22 cellular contexts compared by ENCODE assay signal in the genomic region with DNA sequence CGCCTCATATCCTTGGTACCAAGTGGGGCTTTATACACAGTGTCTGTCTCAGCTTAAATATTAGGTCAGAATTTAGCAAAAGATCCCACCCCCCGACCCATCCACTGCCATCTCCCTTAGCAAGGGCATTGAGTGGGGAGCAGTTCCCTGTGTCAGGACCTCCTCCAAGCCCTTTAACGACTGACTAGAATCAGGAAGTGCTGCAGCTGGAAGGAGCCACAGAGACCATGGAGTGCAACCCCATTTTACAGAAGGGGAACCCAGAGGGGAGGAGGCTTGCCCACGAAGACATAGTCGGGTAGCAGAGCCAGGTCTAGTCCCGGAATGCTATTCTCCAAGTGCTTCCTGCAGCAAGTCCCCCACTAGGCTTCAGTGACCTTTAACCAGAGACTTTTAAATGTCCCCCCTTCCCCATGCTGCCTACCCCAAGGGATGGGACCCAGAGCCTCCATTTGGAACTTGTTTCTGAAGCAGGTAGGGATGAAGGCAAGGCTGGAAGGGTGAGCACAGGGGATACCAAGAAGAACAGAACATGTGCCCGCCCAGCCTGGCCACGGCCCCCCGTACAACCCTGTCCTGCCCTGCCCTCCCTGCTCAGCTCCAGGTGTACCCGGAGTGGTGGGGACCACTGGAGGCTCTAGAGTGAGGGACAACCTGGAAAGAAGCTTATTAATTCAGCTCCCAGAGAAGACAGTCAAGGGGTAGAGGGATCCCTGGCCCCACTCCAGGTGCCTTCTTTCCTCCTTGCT. TPM values are rescaled to one million over a fixed set of nuclear protein-coding genes. Genes with fewer than 3 reads are reported as not detected.
"Had no signal": no experiment of that assay in that cellular context is flagged by ENCODE, and none has a peak within 500 bp of the region (broad histone marks: within the 10 kb centered on the region; RNA-seq: fewer than 3 reads in every experiment).

No MANE protein-coding gene starts in this region.

- H3K79me2 ChIP-seq: hepatocyte had no signal

- H3K36me3 Mint-ChIP-seq: naive thymus-derived CD4-positive, alpha-beta T cell had no signal

- H3K4me3 ChIP-seq: esophagus squamous epithelium, gastroesophageal sphincter, hepatocyte, stomach, thoracic aorta, transverse colon had no signal

- DNase-seq: effector memory CD8-positive, alpha-beta T cell; esophagus squamous epithelium; foreskin fibroblast; glutamatergic neuron; left colon; mesendoderm; naive thymus-derived CD4-positive, alpha-beta T cell; nephron progenitor cell; posterior cingulate gyrus; small intestine; stimulated activated CD4-positive, alpha-beta T cell treated with anti-CD3 and anti-CD28 coated beads, Interleukin-12 subunit alpha, Interleukin-12 subunit beta, amount 100 ng/mL, for 4 hours; stimulated activated naive CD4-positive, alpha-beta T cell; stomach; transverse colon had no signal

- H3K4me1 ChIP-seq: esophagus squamous epithelium, stomach, transverse colon had no signal

- H3K27ac Mint-ChIP-seq: effector memory CD8-positive, alpha-beta T cell had no signal

- ATAC-seq: effector memory CD8-positive, alpha-beta T cell; gastroesophageal sphincter; left colon; naive thymus-derived CD4-positive, alpha-beta T cell had no signal

- H3K27ac ChIP-seq: epithelial cell of prostate, esophagus squamous epithelium, gastroesophageal sphincter, hepatocyte, stomach, thoracic aorta, transverse colon had no signal

- H3K4me2 ChIP-seq: hepatocyte had no signal

- H3K9me3 Mint-ChIP-seq: effector memory CD8-positive, alpha-beta T cell; nephron progenitor cell had no signal

- H2AFZ ChIP-seq: hepatocyte had no signal

- H3K4me3 Mint-ChIP-seq: effector memory CD8-positive, alpha-beta T cell; naive thymus-derived CD4-positive, alpha-beta T cell; nephron progenitor cell had no signal

- H3K36me3 ChIP-seq: esophagus squamous epithelium, stomach, thoracic aorta, transverse colon had no signal

- H3K4me1 Mint-ChIP-seq: nephron progenitor cell had no signal

- H3K27me3 ChIP-seq: esophagus squamous epithelium, gastroesophageal sphincter, stomach, transverse colon had no signal

- H3K9me3 ChIP-seq: esophagus squamous epithelium, gastroesophageal sphincter, stomach, thoracic aorta, transverse colon had no signal

RNA-seq across cellular contexts. Expression of a gene that starts 41.3 kb away (rescaled TPM):
- total RNA-seq: hepatocyte, kidney epithelial cell, lung microvascular endothelial cell, osteocyte, pulmonary artery endothelial cell, stomach had no signal
- polyA plus RNA-seq: hepatocyte; naive thymus-derived CD4-positive, alpha-beta T cell had no signal
